In the genomic region with DNA sequence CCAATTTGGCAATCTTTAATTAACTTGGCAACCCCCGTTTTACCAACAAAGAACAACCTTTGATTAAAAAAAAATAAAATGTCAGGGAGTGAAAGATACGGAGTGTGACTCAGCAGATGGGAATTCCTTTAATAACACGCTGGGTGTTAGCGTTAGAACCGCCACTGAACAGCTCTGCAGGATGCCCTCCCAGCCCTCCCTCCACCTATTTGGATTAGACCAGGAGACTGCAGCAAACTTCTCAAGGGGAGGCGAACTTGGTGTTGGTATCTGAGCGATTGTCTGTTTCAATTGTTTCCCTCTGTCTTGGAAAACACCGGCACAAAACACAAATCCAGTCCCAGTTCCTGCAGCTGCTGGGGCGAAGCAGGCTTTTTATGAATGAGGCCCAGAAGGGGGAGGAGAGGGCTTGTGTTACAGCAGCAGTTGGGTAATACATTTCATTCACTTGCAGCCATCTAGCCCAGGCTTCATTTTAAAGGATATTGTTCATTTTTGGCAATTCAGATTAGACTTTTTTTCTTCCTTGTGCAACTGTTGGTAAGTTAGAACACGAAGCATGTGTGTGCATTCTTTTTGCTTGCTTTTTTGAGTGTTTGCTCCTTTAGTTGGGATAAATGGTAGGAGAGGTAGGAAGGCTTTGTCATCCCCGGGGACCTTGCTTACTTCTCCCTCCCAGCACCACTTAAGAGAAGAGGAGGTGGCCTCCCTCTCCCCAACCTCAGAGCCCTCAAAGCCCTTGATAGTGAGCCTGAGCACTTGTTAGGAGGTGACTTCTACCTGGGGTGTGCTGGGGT, we compare ENCODE assay signal across 1 cellular context.
TF ChIP-seq lines count a peak whose summit lies in the region.

No MANE protein-coding gene starts in this region.

TF ChIP-seq in HepG2, 621 proteins besides CTCF, POLR2A, EP300 and RAD21 (continued from another document and continues in another):
- TF ChIP-seq, protein P1, sequence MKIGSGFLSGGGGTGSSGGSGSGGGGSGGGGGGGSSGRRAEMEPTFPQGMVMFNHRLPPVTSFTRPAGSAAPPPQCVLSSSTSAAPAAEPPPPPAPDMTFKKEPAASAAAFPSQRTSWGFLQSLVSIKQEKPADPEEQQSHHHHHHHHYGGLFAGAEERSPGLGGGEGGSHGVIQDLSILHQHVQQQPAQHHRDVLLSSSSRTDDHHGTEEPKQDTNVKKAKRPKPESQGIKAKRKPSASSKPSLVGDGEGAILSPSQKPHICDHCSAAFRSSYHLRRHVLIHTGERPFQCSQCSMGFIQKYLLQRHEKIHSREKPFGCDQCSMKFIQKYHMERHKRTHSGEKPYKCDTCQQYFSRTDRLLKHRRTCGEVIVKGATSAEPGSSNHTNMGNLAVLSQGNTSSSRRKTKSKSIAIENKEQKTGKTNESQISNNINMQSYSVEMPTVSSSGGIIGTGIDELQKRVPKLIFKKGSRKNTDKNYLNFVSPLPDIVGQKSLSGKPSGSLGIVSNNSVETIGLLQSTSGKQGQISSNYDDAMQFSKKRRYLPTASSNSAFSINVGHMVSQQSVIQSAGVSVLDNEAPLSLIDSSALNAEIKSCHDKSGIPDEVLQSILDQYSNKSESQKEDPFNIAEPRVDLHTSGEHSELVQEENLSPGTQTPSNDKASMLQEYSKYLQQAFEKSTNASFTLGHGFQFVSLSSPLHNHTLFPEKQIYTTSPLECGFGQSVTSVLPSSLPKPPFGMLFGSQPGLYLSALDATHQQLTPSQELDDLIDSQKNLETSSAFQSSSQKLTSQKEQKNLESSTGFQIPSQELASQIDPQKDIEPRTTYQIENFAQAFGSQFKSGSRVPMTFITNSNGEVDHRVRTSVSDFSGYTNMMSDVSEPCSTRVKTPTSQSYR (CRISPR knock-in tag; IDR thresholded peaks at IDR 0.05; ENCODE audit: borderline replicate concordance), result peak; percentile 27; the same call in 1 of the 2 replicates
- TF ChIP-seq, protein P2, sequence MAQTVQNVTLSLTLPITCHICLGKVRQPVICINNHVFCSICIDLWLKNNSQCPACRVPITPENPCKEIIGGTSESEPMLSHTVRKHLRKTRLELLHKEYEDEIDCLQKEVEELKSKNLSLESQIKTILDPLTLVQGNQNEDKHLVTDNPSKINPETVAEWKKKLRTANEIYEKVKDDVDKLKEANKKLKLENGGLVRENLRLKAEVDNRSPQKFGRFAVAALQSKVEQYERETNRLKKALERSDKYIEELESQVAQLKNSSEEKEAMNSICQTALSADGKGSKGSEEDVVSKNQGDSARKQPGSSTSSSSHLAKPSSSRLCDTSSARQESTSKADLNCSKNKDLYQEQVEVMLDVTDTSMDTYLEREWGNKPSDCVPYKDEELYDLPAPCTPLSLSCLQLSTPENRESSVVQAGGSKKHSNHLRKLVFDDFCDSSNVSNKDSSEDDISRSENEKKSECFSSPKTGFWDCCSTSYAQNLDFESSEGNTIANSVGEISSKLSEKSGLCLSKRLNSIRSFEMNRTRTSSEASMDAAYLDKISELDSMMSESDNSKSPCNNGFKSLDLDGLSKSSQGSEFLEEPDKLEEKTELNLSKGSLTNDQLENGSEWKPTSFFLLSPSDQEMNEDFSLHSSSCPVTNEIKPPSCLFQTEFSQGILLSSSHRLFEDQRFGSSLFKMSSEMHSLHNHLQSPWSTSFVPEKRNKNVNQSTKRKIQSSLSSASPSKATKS (CRISPR knock-in tag; IDR thresholded peaks at IDR 0.05), result no peak
- TF ChIP-seq ZFP36L1 (CRISPR knock-in tag; IDR thresholded peaks at IDR 0.05) (no peak), SALL1 (CRISPR knock-in tag; IDR thresholded peaks at IDR 0.05) (0 out of 2 replicates have a peak, but pooled peaks have one; percentile 4), KDM5B (CRISPR knock-in tag; IDR thresholded peaks at IDR 0.05; ENCODE audit: borderline replicate concordance) (no peak), HOXD1 (CRISPR knock-in tag; IDR thresholded peaks at IDR 0.05) (no peak), RXRB (CRISPR knock-in tag; IDR thresholded peaks at IDR 0.05; ENCODE audit: borderline replicate concordance) (no peak), ZNF549 (CRISPR knock-in tag; IDR thresholded peaks at IDR 0.05) (no peak), ZNF160 (CRISPR knock-in tag; IDR thresholded peaks at IDR 0.05) (no peak), GATAD2A (CRISPR knock-in tag; IDR thresholded peaks at IDR 0.05) (peak; percentile 15; the same call in 1 of the 2 replicates), LCORL (IDR thresholded peaks at IDR 0.05) (no peak), LCORL (CRISPR knock-in tag; IDR thresholded peaks at IDR 0.05) (peak; percentile 26; the same call in 1 of the 2 replicates), ZNF589 (CRISPR knock-in tag; conservative IDR thresholded peaks at IDR 0.05) (no peak), ZNF792 (CRISPR knock-in tag; IDR thresholded peaks at IDR 0.05) (no peak), ZNF496 (CRISPR knock-in tag; IDR thresholded peaks at IDR 0.05; ENCODE audit: insufficient replicate concordance) (no peak), ZNF256 (CRISPR knock-in tag; conservative IDR thresholded peaks at IDR 0.05) (no peak), TBX2 (CRISPR knock-in tag; IDR thresholded peaks at IDR 0.05; ENCODE audit: borderline replicate concordance) (peak; percentile 21; the same call in 1 of the 2 replicates), MAZ (IDR thresholded peaks at IDR 0.05; ENCODE audit: borderline replicate concordance, low read depth, low read length) (no peak), MAZ (CRISPR knock-in tag; IDR thresholded peaks at IDR 0.05; ENCODE audit: low read depth) (no peak), PAWR (CRISPR knock-in tag; IDR thresholded peaks at IDR 0.05; ENCODE audit: borderline replicate concordance) (no peak), FOSL2 (CRISPR knock-in tag; IDR thresholded peaks at IDR 0.05) (peak; percentile 86), IKZF4 (CRISPR knock-in tag; IDR thresholded peaks at IDR 0.05; ENCODE audit: borderline replicate concordance, low read depth, not compliant biosample characterization) (no peak), MBNL3 (CRISPR knock-in tag; conservative IDR thresholded peaks at IDR 0.05) (no peak), ZNF460 (CRISPR knock-in tag; IDR thresholded peaks at IDR 0.05; ENCODE audit: borderline replicate concordance) (no peak), TEAD3 (CRISPR knock-in tag; optimal IDR thresholded peaks at IDR 0.05; ENCODE audit: borderline replicate concordance) (peak; percentile 23), ZFY (CRISPR knock-in tag; IDR thresholded peaks at IDR 0.05) (no peak), ISX (CRISPR knock-in tag; conservative IDR thresholded peaks at IDR 0.05) (no peak), ZNF616 (CRISPR knock-in tag; IDR thresholded peaks at IDR 0.05; ENCODE audit: low read depth) (no peak), RCOR2 (CRISPR knock-in tag; IDR thresholded peaks at IDR 0.05) (no peak), PTBP1 (IDR thresholded peaks at IDR 0.05; ENCODE audit: low read depth, low read length, poor library complexity, severe bottlenecking) (no peak), MED1 (CRISPR knock-in tag; IDR thresholded peaks at IDR 0.05) (no peak), POLR2AphosphoS5 (IDR thresholded peaks at IDR 0.05; ENCODE audit: low read depth, low read length) (no peak), DR1 (CRISPR knock-in tag; IDR thresholded peaks at IDR 0.05) (no peak), MATR3 (CRISPR knock-in tag; IDR thresholded peaks at IDR 0.05) (no peak), XBP1 (CRISPR knock-in tag; IDR thresholded peaks at IDR 0.05) (no peak), ZNF251 (CRISPR knock-in tag; IDR thresholded peaks at IDR 0.05) (no peak)
- TF ChIP-seq, protein P3, sequence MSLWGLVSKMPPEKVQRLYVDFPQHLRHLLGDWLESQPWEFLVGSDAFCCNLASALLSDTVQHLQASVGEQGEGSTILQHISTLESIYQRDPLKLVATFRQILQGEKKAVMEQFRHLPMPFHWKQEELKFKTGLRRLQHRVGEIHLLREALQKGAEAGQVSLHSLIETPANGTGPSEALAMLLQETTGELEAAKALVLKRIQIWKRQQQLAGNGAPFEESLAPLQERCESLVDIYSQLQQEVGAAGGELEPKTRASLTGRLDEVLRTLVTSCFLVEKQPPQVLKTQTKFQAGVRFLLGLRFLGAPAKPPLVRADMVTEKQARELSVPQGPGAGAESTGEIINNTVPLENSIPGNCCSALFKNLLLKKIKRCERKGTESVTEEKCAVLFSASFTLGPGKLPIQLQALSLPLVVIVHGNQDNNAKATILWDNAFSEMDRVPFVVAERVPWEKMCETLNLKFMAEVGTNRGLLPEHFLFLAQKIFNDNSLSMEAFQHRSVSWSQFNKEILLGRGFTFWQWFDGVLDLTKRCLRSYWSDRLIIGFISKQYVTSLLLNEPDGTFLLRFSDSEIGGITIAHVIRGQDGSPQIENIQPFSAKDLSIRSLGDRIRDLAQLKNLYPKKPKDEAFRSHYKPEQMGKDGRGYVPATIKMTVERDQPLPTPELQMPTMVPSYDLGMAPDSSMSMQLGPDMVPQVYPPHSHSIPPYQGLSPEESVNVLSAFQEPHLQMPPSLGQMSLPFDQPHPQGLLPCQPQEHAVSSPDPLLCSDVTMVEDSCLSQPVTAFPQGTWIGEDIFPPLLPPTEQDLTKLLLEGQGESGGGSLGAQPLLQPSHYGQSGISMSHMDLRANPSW (CRISPR knock-in tag; IDR thresholded peaks at IDR 0.05; ENCODE audit: borderline replicate concordance), result no peak
- TF ChIP-seq, protein P4, sequence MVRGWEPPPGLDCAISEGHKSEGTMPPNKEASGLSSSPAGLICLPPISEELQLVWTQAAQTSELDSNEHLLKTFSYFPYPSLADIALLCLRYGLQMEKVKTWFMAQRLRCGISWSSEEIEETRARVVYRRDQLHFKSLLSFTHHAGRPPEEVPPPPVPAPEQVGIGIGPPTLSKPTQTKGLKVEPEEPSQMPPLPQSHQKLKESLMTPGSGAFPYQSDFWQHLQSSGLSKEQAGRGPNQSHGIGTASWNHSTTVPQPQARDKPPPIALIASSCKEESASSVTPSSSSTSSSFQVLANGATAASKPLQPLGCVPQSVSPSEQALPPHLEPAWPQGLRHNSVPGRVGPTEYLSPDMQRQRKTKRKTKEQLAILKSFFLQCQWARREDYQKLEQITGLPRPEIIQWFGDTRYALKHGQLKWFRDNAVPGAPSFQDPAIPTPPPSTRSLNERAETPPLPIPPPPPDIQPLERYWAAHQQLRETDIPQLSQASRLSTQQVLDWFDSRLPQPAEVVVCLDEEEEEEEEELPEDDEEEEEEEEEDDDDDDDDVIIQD (CRISPR knock-in tag; IDR thresholded peaks at IDR 0.05; ENCODE audit: low read depth), result no peak
- TF ChIP-seq, protein P5, sequence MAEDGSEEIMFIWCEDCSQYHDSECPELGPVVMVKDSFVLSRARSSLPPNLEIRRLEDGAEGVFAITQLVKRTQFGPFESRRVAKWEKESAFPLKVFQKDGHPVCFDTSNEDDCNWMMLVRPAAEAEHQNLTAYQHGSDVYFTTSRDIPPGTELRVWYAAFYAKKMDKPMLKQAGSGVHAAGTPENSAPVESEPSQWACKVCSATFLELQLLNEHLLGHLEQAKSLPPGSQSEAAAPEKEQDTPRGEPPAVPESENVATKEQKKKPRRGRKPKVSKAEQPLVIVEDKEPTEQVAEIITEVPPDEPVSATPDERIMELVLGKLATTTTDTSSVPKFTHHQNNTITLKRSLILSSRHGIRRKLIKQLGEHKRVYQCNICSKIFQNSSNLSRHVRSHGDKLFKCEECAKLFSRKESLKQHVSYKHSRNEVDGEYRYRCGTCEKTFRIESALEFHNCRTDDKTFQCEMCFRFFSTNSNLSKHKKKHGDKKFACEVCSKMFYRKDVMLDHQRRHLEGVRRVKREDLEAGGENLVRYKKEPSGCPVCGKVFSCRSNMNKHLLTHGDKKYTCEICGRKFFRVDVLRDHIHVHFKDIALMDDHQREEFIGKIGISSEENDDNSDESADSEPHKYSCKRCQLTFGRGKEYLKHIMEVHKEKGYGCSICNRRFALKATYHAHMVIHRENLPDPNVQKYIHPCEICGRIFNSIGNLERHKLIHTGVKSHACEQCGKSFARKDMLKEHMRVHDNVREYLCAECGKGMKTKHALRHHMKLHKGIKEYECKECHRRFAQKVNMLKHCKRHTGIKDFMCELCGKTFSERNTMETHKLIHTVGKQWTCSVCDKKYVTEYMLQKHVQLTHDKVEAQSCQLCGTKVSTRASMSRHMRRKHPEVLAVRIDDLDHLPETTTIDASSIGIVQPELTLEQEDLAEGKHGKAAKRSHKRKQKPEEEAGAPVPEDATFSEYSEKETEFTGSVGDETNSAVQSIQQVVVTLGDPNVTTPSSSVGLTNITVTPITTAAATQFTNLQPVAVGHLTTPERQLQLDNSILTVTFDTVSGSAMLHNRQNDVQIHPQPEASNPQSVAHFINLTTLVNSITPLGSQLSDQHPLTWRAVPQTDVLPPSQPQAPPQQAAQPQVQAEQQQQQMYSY (CRISPR knock-in tag; IDR thresholded peaks at IDR 0.05), result peak; percentile 4; the same call in 1 of the 2 replicates
- TF ChIP-seq, protein P6, sequence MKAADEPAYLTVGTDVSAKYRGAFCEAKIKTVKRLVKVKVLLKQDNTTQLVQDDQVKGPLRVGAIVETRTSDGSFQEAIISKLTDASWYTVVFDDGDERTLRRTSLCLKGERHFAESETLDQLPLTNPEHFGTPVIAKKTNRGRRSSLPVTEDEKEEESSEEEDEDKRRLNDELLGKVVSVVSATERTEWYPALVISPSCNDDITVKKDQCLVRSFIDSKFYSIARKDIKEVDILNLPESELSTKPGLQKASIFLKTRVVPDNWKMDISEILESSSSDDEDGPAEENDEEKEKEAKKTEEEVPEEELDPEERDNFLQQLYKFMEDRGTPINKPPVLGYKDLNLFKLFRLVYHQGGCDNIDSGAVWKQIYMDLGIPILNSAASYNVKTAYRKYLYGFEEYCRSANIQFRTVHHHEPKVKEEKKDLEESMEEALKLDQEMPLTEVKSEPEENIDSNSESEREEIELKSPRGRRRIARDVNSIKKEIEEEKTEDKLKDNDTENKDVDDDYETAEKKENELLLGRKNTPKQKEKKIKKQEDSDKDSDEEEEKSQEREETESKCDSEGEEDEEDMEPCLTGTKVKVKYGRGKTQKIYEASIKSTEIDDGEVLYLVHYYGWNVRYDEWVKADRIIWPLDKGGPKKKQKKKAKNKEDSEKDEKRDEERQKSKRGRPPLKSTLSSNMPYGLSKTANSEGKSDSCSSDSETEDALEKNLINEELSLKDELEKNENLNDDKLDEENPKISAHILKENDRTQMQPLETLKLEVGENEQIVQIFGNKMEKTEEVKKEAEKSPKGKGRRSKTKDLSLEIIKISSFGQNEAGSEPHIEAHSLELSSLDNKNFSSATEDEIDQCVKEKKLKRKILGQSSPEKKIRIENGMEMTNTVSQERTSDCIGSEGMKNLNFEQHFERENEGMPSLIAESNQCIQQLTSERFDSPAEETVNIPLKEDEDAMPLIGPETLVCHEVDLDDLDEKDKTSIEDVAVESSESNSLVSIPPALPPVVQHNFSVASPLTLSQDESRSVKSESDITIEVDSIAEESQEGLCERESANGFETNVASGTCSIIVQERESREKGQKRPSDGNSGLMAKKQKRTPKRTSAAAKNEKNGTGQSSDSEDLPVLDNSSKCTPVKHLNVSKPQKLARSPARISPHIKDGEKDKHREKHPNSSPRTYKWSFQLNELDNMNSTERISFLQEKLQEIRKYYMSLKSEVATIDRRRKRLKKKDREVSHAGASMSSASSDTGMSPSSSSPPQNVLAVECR (CRISPR knock-in tag; IDR thresholded peaks at IDR 0.05; ENCODE audit: borderline replicate concordance), result 0 out of 2 replicates have a peak, but pooled peaks have one; percentile 20
